ENCODE assay signal across 1 cellular context in the genomic region with DNA sequence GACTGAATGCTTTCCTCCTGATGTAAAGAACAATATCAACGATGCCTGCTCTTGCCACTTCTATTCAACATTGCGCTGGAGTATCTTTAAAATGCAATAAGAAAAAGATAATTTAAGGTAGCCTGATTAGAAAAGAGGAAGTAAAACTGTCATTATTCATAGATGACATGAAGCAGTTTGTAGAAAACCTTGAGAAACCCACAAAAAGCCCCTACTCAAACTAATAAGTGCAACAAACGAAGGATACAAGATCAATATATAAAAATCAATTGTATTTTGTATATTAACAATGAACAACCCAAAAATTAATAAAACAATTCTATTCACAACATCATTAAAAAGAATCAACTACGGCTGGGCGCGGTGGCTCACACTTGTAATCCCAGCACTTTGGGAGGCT.
TF ChIP-seq lines count a peak whose summit lies in the region.

No MANE protein-coding gene starts in this region.

TF ChIP-seq in GM12878, 131 proteins besides CTCF, POLR2A, EP300 and RAD21 (continued from another document and continues in another):
- TF ChIP-seq E2F8 (IDR thresholded peaks at IDR 0.05; ENCODE audit: low read depth, partially characterized antibody) (no peak), BMI1 (IDR thresholded peaks at IDR 0.05; ENCODE audit: borderline replicate concordance) (peak; percentile 65), IKZF2 (IDR thresholded peaks at IDR 0.05) (peak; percentile 42 to 61; a peak in 2 of 4 replicates), CBX5 (IDR thresholded peaks at IDR 0.05; ENCODE audit: low read depth) (no peak), PAX5 (IDR thresholded peaks at IDR 0.05; ENCODE audit: borderline replicate concordance, low read depth, low read length) (no peak), BRCA1 (IDR thresholded peaks at IDR 0.05; ENCODE audit: low read depth, low read length) (no peak), MEF2A (IDR thresholded peaks at IDR 0.05; ENCODE audit: insufficient read depth, low read depth, low read length) (no peak), POU2F2 (IDR thresholded peaks at IDR 0.05; ENCODE audit: borderline replicate concordance, low read depth, low read length) (no peak), TBL1XR1 (IDR thresholded peaks at IDR 0.05; ENCODE audit: low read depth, low read length) (no peak), IRF4 (IDR thresholded peaks at IDR 0.05; ENCODE audit: low read depth, low read length) (no peak), SIX5 (IDR thresholded peaks at IDR 0.05; ENCODE audit: low read depth, low read length, severe bottlenecking) (no peak), ZBED1 (IDR thresholded peaks at IDR 0.05; ENCODE audit: borderline replicate concordance) (no peak), EGR1 (IDR thresholded peaks at IDR 0.05; ENCODE audit: borderline replicate concordance in 1 of 2, low read depth in 2 of 2, low read length in 2 of 2) (no peak), KAT2A (conservative IDR thresholded peaks at IDR 0.05; ENCODE audit: control insufficient read depth, low read depth, low read length) (no peak), ASH2L (IDR thresholded peaks at IDR 0.05; ENCODE audit: borderline replicate concordance, low read depth) (no peak), CREB1 (IDR thresholded peaks at IDR 0.05; ENCODE audit: low read depth) (no peak), SUPT20H (IDR thresholded peaks at IDR 0.05; ENCODE audit: borderline replicate concordance, control insufficient read depth, low read depth, low read length) (no peak), ZZZ3 (IDR thresholded peaks at IDR 0.05; ENCODE audit: control insufficient read depth, insufficient read length, low read depth) (no peak), NFIC (IDR thresholded peaks at IDR 0.05; ENCODE audit: low read depth, low read length) (peak; percentile 47; the same call in 1 of the 2 replicates), SUZ12 (IDR thresholded peaks at IDR 0.05; ENCODE audit: unreplicated experiment) (no peak), SPI1 (IDR thresholded peaks at IDR 0.05; ENCODE audit: borderline replicate concordance, insufficient read depth, low read depth, low read length) (no peak), CHD4 (IDR thresholded peaks at IDR 0.05) (no peak), TCF3 (IDR thresholded peaks at IDR 0.05; ENCODE audit: borderline replicate concordance, insufficient read depth, low read depth, low read length) (no peak), NFYA (IDR thresholded peaks at IDR 0.05; ENCODE audit: borderline replicate concordance, low read depth, low read length) (no peak), LARP7 (IDR thresholded peaks at IDR 0.05) (no peak), E4F1 (IDR thresholded peaks at IDR 0.05; ENCODE audit: borderline replicate concordance, partially characterized antibody) (no peak), CHD1 (IDR thresholded peaks at IDR 0.05; ENCODE audit: low read depth, low read length) (no peak), CEBPZ (IDR thresholded peaks at IDR 0.05; ENCODE audit: low read depth, low read length) (no peak), SMARCA5 (IDR thresholded peaks at IDR 0.05) (no peak), NFXL1 (IDR thresholded peaks at IDR 0.05; ENCODE audit: borderline replicate concordance) (no peak), HSF1 (IDR thresholded peaks at IDR 0.05; ENCODE audit: low read depth, low read length) (no peak), FOS (IDR thresholded peaks at IDR 0.05; ENCODE audit: borderline replicate concordance, extremely low read depth, insufficient read length) (no peak), HCFC1 (IDR thresholded peaks at IDR 0.05; ENCODE audit: low read length) (no peak), GABPA (IDR thresholded peaks at IDR 0.05; ENCODE audit: low read depth) (no peak), STAT3 (IDR thresholded peaks at IDR 0.05; ENCODE audit: low read depth, low read length) (no peak), NR2F1 (conservative IDR thresholded peaks at IDR 0.05) (no peak), IRF3 (IDR thresholded peaks at IDR 0.05) (no peak), MAX (IDR thresholded peaks at IDR 0.05; ENCODE audit: low read depth, low read length) (no peak), ZNF217 (IDR thresholded peaks at IDR 0.05) (no peak), SMAD5 (IDR thresholded peaks at IDR 0.05; ENCODE audit: low read depth) (no peak), ZNF274 (IDR thresholded peaks at IDR 0.05; ENCODE audit: insufficient read depth, insufficient read length) (no peak)
- TF ChIP-seq, protein P1, sequence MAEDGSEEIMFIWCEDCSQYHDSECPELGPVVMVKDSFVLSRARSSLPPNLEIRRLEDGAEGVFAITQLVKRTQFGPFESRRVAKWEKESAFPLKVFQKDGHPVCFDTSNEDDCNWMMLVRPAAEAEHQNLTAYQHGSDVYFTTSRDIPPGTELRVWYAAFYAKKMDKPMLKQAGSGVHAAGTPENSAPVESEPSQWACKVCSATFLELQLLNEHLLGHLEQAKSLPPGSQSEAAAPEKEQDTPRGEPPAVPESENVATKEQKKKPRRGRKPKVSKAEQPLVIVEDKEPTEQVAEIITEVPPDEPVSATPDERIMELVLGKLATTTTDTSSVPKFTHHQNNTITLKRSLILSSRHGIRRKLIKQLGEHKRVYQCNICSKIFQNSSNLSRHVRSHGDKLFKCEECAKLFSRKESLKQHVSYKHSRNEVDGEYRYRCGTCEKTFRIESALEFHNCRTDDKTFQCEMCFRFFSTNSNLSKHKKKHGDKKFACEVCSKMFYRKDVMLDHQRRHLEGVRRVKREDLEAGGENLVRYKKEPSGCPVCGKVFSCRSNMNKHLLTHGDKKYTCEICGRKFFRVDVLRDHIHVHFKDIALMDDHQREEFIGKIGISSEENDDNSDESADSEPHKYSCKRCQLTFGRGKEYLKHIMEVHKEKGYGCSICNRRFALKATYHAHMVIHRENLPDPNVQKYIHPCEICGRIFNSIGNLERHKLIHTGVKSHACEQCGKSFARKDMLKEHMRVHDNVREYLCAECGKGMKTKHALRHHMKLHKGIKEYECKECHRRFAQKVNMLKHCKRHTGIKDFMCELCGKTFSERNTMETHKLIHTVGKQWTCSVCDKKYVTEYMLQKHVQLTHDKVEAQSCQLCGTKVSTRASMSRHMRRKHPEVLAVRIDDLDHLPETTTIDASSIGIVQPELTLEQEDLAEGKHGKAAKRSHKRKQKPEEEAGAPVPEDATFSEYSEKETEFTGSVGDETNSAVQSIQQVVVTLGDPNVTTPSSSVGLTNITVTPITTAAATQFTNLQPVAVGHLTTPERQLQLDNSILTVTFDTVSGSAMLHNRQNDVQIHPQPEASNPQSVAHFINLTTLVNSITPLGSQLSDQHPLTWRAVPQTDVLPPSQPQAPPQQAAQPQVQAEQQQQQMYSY (CRISPR knock-in tag; IDR thresholded peaks at IDR 0.05), result no peak
- TF ChIP-seq, protein P2, sequence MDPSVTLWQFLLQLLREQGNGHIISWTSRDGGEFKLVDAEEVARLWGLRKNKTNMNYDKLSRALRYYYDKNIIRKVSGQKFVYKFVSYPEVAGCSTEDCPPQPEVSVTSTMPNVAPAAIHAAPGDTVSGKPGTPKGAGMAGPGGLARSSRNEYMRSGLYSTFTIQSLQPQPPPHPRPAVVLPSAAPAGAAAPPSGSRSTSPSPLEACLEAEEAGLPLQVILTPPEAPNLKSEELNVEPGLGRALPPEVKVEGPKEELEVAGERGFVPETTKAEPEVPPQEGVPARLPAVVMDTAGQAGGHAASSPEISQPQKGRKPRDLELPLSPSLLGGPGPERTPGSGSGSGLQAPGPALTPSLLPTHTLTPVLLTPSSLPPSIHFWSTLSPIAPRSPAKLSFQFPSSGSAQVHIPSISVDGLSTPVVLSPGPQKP (IDR thresholded peaks at IDR 0.05; ENCODE audit: low read depth, low read length), result no peak
